Comparison of ENCODE assay signal across 23 cellular contexts in the genomic region with DNA sequence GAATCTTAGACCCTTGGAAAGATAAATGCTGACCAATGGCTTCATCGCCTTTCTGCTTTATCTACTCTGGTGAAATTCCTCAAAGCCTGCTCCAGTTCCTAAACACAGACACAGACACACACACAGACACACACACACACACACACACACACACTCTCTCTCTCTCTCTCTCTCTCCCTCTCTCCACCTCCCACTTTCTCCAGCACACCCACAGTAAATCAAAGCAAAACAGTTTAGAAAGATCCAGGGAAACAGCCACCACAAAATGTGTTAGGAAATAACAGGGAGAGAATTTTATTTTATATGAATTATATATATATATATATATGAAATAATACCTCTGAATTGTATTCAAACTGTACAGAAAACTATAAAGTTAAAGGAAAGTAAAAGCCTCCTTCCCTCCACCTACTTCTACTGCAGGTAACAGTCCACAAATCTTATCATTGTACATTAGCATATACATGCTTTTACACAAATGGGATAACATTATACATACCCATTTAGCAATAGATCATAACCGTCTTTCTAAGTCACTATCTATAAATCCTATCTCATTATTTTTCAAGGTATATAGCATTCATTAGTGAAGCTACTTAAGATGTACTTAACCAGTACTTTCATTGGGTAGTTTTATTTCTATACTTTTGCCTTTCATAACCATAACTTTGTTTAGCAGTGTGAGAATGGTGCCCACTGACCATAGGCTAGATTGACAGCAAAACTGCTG.
"Had no signal": no experiment of that assay in that cellular context is flagged by ENCODE, and none has a peak within 500 bp of the region (broad histone marks: within the 10 kb centered on the region; RNA-seq: fewer than 3 reads in every experiment).

No MANE protein-coding gene starts in this region.

- H3K9me3 ChIP-seq: adrenal gland, stomach, thoracic aorta, upper lobe of left lung had no signal

- H3K27me3 ChIP-seq: adrenal gland, cardiac muscle cell, hepatocyte, stomach, upper lobe of left lung had no signal

- H3K27me3 Mint-ChIP-seq: activated CD4-positive, alpha-beta memory T cell treated with anti-CD3 and anti-CD28 coated beads for 36 hours; activated CD4-positive, alpha-beta T cell treated with anti-CD3 and anti-CD28 coated beads for 36 hours; progenitor cell of endocrine pancreas had no signal

- DNase-seq: activated CD4-positive, alpha-beta memory T cell treated with anti-CD3 and anti-CD28 coated beads for 36 hours; activated CD4-positive, alpha-beta T cell treated with anti-CD3 and anti-CD28 coated beads for 36 hours; activated gamma-delta T cell treated with Interleukin-2 at 50 U/mL for 16 hours; activated T-cell treated with anti-CD3 and anti-CD28 coated beads for 4 hours; left cardiac atrium; midbrain; occipital lobe; right cardiac atrium; stimulated activated CD4-positive, alpha-beta T cell treated with anti-CD3 and anti-CD28 coated beads, Interleukin-4, amount 100 ng/mL, for 1 hour; stomach had no signal

- H3K4me3 Mint-ChIP-seq: activated CD4-positive, alpha-beta memory T cell treated with anti-CD3 and anti-CD28 coated beads for 36 hours; activated CD4-positive, alpha-beta T cell treated with anti-CD3 and anti-CD28 coated beads for 36 hours; activated T-helper 1 cell treated with anti-CD3 and anti-CD28 coated beads, Interleukin-12 subunit alpha, Interleukin-12 subunit beta, Interleukin-2, Interleukin-4 antibody, amounts not matched to agents 30 ng/mL and 10 ng/mL and 1 ng/mL, durations not matched to agents 14 hours and 24 hours and 36 hours had no signal

- H3K36me3 ChIP-seq: adrenal gland, cardiac muscle cell, thoracic aorta, upper lobe of left lung had no signal

- H3K4me2 ChIP-seq: hepatocyte had no signal

- H3K9me3 Mint-ChIP-seq: activated T-helper 1 cell treated with anti-CD3 and anti-CD28 coated beads, Interleukin-12 subunit alpha, Interleukin-12 subunit beta, Interleukin-2, Interleukin-4 antibody, amounts not matched to agents 30 ng/mL and 10 ng/mL and 1 ng/mL, durations not matched to agents 14 hours and 24 hours and 36 hours had no signal

- FAIRE-seq: islet of Langerhans, small intestine, TTC549 had no signal

- H3K27ac ChIP-seq: cardiac muscle cell, SK-N-MC, thoracic aorta had no signal

- H2AFZ ChIP-seq: hepatocyte had no signal

- H3K27ac Mint-ChIP-seq: activated CD4-positive, alpha-beta memory T cell treated with anti-CD3 and anti-CD28 coated beads for 36 hours; activated CD4-positive, alpha-beta T cell treated with anti-CD3 and anti-CD28 coated beads for 36 hours; activated naive CD4-positive, alpha-beta T cell treated with anti-CD3 and anti-CD28 coated beads, Interleukin-2, amount 50 U/mL, for 72 hours; activated T-helper 1 cell treated with anti-CD3 and anti-CD28 coated beads, Interleukin-12 subunit alpha, Interleukin-12 subunit beta, Interleukin-2, Interleukin-4 antibody, amounts not matched to agents 30 ng/mL and 10 ng/mL and 1 ng/mL, durations not matched to agents 14 hours and 24 hours and 36 hours; progenitor cell of endocrine pancreas had no signal

- H3K4me3 ChIP-seq: adrenal gland, cardiac muscle cell, hepatocyte, lung, SK-N-MC, stomach, thoracic aorta, upper lobe of left lung had no signal

- ATAC-seq: activated CD4-positive, alpha-beta T cell treated with anti-CD3 and anti-CD28 coated beads for 36 hours; activated naive CD4-positive, alpha-beta T cell treated with anti-CD3 and anti-CD28 coated beads, Interleukin-2, amount 50 U/mL, for 72 hours had no signal
